ENCODE assay signal across 13 cellular contexts in the genomic region with DNA sequence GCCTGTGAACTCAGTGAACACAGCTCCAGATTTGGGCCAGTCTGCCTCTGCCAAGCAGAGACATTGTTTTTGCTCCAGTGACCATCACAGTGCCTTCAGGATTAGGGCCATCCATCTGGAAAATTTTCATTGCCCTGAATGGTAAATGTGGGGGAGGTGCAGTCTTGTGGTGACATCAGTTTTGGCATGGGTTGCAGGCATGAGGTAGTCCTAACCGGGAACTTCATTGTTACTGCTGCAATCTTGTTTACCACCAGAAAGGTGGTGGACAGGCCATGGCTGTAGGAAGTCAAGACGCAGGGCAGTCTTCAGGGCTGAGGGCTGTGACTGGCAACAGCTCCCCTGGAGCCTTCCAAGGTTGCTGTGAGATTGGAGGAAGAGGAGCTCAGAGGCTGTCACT. TPM values are rescaled to one million over a fixed set of nuclear protein-coding genes. Genes with fewer than 3 reads are reported as not detected.
DNase-seq lines count a peak whose midpoint lies in the region; ATAC-seq, FAIRE-seq and TF ChIP-seq lines count a peak whose summit lies in the region.
"Had no signal": no experiment of that assay in that cellular context is flagged by ENCODE, and none has a peak within 500 bp of the region (broad histone marks: within the 10 kb centered on the region; RNA-seq: fewer than 3 reads in every experiment).

No MANE protein-coding gene starts in this region.

- no peaks in the 10 kb centered on the region for H3K36me3 ChIP-seq in GM12878 (ENCODE audit: control insufficient read depth in 2 of 2, insufficient read depth in 2 of 2, low read length in 1 of 2)
- H3K36me3 ChIP-seq in kidney (ENCODE audit: control insufficient read depth in 1 of 2, insufficient read depth in 2 of 2, low read length in 2 of 2): no peaks in the 10 kb centered on the region
- H3K36me3 ChIP-seq in SJCRH30: no peaks in the 10 kb centered on the region
- H3K36me3 ChIP-seq in trophoblast cell (ENCODE audit: control insufficient read depth in 1 of 2, insufficient read depth in 2 of 2, low read length in 2 of 2): no peaks in the 10 kb centered on the region
- H3K36me3 ChIP-seq: HAP-1 had no signal

- in situ Hi-C loops in GM12878 (cut with MboI): no loop called here

- WGBS in GM12878 (ENCODE audit: insufficient coverage, insufficient replicate concordance, low lambda C conversion rate, missing lambda C conversion rate): 38% methylated on average over 2 of the region's 2 CpGs
- WGBS in trophoblast cell (ENCODE audit: extremely low coverage, insufficient coverage, insufficient read length): no CpG with 5 or more reads among the region's 2 CpGs

- H3K27ac Mint-ChIP-seq in activated CD4-positive, alpha-beta T cell treated with anti-CD3 and anti-CD28 coated beads, Interleukin-2, amount 10 ng/mL, durations not matched to agents 24 days and 14 days: no peak overlapping the region
- H3K27ac Mint-ChIP-seq: activated CD4-positive, alpha-beta memory T cell treated with anti-CD3 and anti-CD28 coated beads, Interleukin-2, amount 10 ng/mL, durations not matched to agents 7 days and 5 days; memory B cell had no signal

- H3K4me3 ChIP-seq in GM12878: no peak overlapping the region
- H3K4me3 ChIP-seq in kidney (ENCODE audit: low read length in 2 of 2): no peak overlapping the region
- no peak overlapping the region for H3K4me3 ChIP-seq in SJCRH30
- H3K4me3 ChIP-seq in trophoblast cell (ENCODE audit: low read depth, low read length): no peak overlapping the region
- H3K4me3 ChIP-seq: HAP-1 had no signal

- no peak overlapping the region for H2AK5ac ChIP-seq in trophoblast cell (ENCODE audit: low read length)

- H3K9ac ChIP-seq in GM12878 (ENCODE audit: control insufficient read depth, insufficient read depth, low read length): no peak overlapping the region
- H3K9ac ChIP-seq in kidney (ENCODE audit: low read length in 2 of 2): peak overlapping the region in 1 of 2 donors; percentile 7
- no peak overlapping the region for H3K9ac ChIP-seq in trophoblast cell (ENCODE audit: low read length)

- H2AFZ ChIP-seq in GM12878 (ENCODE audit: control insufficient read depth, low read depth, low read length): no peak overlapping the region
- H2AFZ ChIP-seq in trophoblast cell (ENCODE audit: insufficient read depth, low read length, poor library complexity): no peak overlapping the region

- H3K23ac ChIP-seq in trophoblast cell (ENCODE audit: low read length): no peak overlapping the region

- POLR2A ChIA-PET in GM12878 (lab: Charles Lee): no interaction called here

- H3K18ac ChIP-seq in trophoblast cell (ENCODE audit: low read length): no peak overlapping the region

- H3K4ac ChIP-seq in trophoblast cell (ENCODE audit: low read depth, low read length): no peak overlapping the region

- H4K91ac ChIP-seq in trophoblast cell (ENCODE audit: low read depth, low read length): no peak overlapping the region

- no peaks in the 10 kb centered on the region for H3K79me1 ChIP-seq in trophoblast cell (ENCODE audit: low read length)

- RAD21 ChIA-PET in GM12878 (lab: Charles Lee; ENCODE audit: unreplicated experiment): interaction anchor here (1.0 to 2.0 kb wide), 10 partner anchors 12 to 196 kb away, joined by 3 to 9 read pairs (median 4); no protein-coding TSS in a partner anchor

- H2BK12ac ChIP-seq in trophoblast cell (ENCODE audit: low read length): no peak overlapping the region

- H4K20me1 ChIP-seq in GM12878 (ENCODE audit: control insufficient read depth, insufficient read depth): no peaks in the 10 kb centered on the region

- H4K12ac ChIP-seq in trophoblast cell (ENCODE audit: low read depth, low read length): no peak overlapping the region

- ATAC-seq in GM12878 (no peak), GM18502 (IDR thresholded peaks at IDR 0.05; ENCODE audit: poor library complexity, unreplicated experiment) (no peak)

- peak; percentile 50 for DNase-seq in H4 (ENCODE audit: low spot score)
- no peak for DNase-seq in GM12878 (ENCODE audit: low read depth, low spot score)
- DNase-seq in kidney: no peak
- peak; percentile 13 for DNase-seq in stromal cell of bone marrow (ENCODE audit: low read depth)
- DNase-seq in SJCRH30: no peak
- DNase-seq in activated CD4-positive, alpha-beta T cell treated with anti-CD3 and anti-CD28 coated beads, Interleukin-2, amount 10 ng/mL, durations not matched to agents 24 days and 14 days: no peak
- DNase-seq in trophoblast cell: no peak
- DNase-seq: activated CD4-positive, alpha-beta memory T cell treated with anti-CD3 and anti-CD28 coated beads, Interleukin-2, amount 10 ng/mL, durations not matched to agents 7 days and 5 days; OCI-M1 had no signal

- SMC1A ChIA-PET in GM12878 (lab: Charles Lee; ENCODE audit: uncharacterized antibody, unreplicated experiment): interaction anchor here (0.8 to 6.8 kb wide), 14 partner anchors 9 to 296 kb away, joined by 3 to 74 read pairs (median 4); no protein-coding TSS in a partner anchor

- TF ChIP-seq POLR2A in GM12878 (IDR thresholded peaks at IDR 0.05; ENCODE audit: low read depth, low read length): no peak

- H3K4me2 ChIP-seq in GM12878 (ENCODE audit: control insufficient read depth, insufficient read depth): no peak overlapping the region
- no peak overlapping the region for H3K4me2 ChIP-seq in trophoblast cell (ENCODE audit: low read length)

- H3K27ac ChIP-seq in GM12878 (ENCODE audit: control insufficient read depth, insufficient read depth) (no peak overlapping the region), kidney (ENCODE audit: low read depth in 2 of 2, low read length in 2 of 2) (peak overlapping the region; percentile 83 to 84), SJCRH30 (no peak overlapping the region), trophoblast cell (ENCODE audit: low read depth, low read length) (no peak overlapping the region)

- FAIRE-seq in GM12878 (lab: Jason Lieb, UNC): no peak
- FAIRE-seq in kidney (lab: Jason Lieb, UNC): no peak
- FAIRE-seq: colon had no signal

- no peaks in the 10 kb centered on the region for H3K9me3 Mint-ChIP-seq in activated CD4-positive, alpha-beta T cell treated with anti-CD3 and anti-CD28 coated beads, Interleukin-2, amount 10 ng/mL, durations not matched to agents 24 days and 14 days
- H3K9me3 Mint-ChIP-seq: activated CD4-positive, alpha-beta memory T cell treated with anti-CD3 and anti-CD28 coated beads, Interleukin-2, amount 10 ng/mL, durations not matched to agents 7 days and 5 days; memory B cell had no signal

- H3K79me2 ChIP-seq in GM12878 (ENCODE audit: control insufficient read depth, insufficient read depth, low read length): no peaks in the 10 kb centered on the region
- peaks cover 2% of the 10 kb centered on the region for H3K79me2 ChIP-seq in trophoblast cell (ENCODE audit: control insufficient read depth, insufficient read depth, low read length, poor library complexity)

- no peak overlapping the region for H2BK120ac ChIP-seq in trophoblast cell (ENCODE audit: insufficient read depth, low read length, poor library complexity)

- H3K14ac ChIP-seq in trophoblast cell (ENCODE audit: low read length): no peak overlapping the region

- TF ChIP-seq CTCF in GM12878 (IDR thresholded peaks at IDR 0.05 in 2 of 3, conservative IDR thresholded peaks at IDR 0.05 in 1 of 3; ENCODE audit: control insufficient read depth in 2 of 3, extremely low read depth in 1 of 3, insufficient read depth in 1 of 3, low read depth in 3 of 3, low read length in 3 of 3): no peak
- TF ChIP-seq CTCF in kidney (IDR thresholded peaks at IDR 0.05; ENCODE audit: borderline replicate concordance, extremely low read depth, insufficient read depth): no peak

- intact Hi-C loops in GM12878 (cut with micrococcal nuclease; ENCODE audit: unreplicated experiment): no loop called here
- intact Hi-C loops in kidney (cut with DNase I): no loop called here
- intact Hi-C loops in activated CD4-positive, alpha-beta T cell treated with anti-CD3 and anti-CD28 coated beads, Interleukin-2, amount 10 ng/mL, durations not matched to agents 24 days and 14 days (cut with micrococcal nuclease): no loop called here

- H3K27me3 Mint-ChIP-seq in activated CD4-positive, alpha-beta T cell treated with anti-CD3 and anti-CD28 coated beads, Interleukin-2, amount 10 ng/mL, durations not matched to agents 24 days and 14 days: peaks cover 2% of the 10 kb centered on the region
- H3K27me3 Mint-ChIP-seq: activated CD4-positive, alpha-beta memory T cell treated with anti-CD3 and anti-CD28 coated beads, Interleukin-2, amount 10 ng/mL, durations not matched to agents 7 days and 5 days had no signal

- no peak for TF ChIP-seq EP300 in GM12878 (IDR thresholded peaks at IDR 0.05; ENCODE audit: borderline replicate concordance in 1 of 2, control insufficient read depth in 1 of 2, low read depth in 2 of 2, low read length in 2 of 2)

- H3K27me3 ChIP-seq in GM12878 (replicated peaks in 1 of 2; ENCODE audit: control insufficient read depth in 2 of 2, insufficient read depth in 2 of 2, low read length in 1 of 2) (no peaks in the 10 kb centered on the region; a peak in 1 of 4 replicates), SJCRH30 (no peaks in the 10 kb centered on the region), trophoblast cell (ENCODE audit: insufficient read depth, low read length) (no peaks in the 10 kb centered on the region)

- no peak overlapping the region for H3K4me3 Mint-ChIP-seq in activated CD4-positive, alpha-beta T cell treated with anti-CD3 and anti-CD28 coated beads, Interleukin-2, amount 10 ng/mL, durations not matched to agents 24 days and 14 days
- H3K4me3 Mint-ChIP-seq: activated CD4-positive, alpha-beta memory T cell treated with anti-CD3 and anti-CD28 coated beads, Interleukin-2, amount 10 ng/mL, durations not matched to agents 7 days and 5 days had no signal

- H4K8ac ChIP-seq in trophoblast cell (ENCODE audit: low read depth, low read length): no peak overlapping the region

- CTCF ChIA-PET in GM12878 (lab: Yijun Ruan, JAX): interaction anchor here (0.9 to 15.2 kb wide), 12 partner anchors 13 to 296 kb away, joined by 3 to 155 read pairs (median 3); no protein-coding TSS in a partner anchor

- H3K4me1 Mint-ChIP-seq in activated CD4-positive, alpha-beta T cell treated with anti-CD3 and anti-CD28 coated beads, Interleukin-2, amount 10 ng/mL, durations not matched to agents 24 days and 14 days: peaks cover 31% of the 10 kb centered on the region

- H3K9me3 ChIP-seq in GM12878 (replicated peaks; ENCODE audit: control insufficient read depth, insufficient read depth, low read length) (no peaks in the 10 kb centered on the region; the same call in 2 of the 3 replicates), kidney (ENCODE audit: control insufficient read depth in 1 of 2, low read length in 2 of 2) (no peaks in the 10 kb centered on the region), SJCRH30 (replicated peaks) (no peaks in the 10 kb centered on the region), trophoblast cell (ENCODE audit: insufficient read depth, low read depth, low read length) (peaks cover 1% of the 10 kb centered on the region)
- H3K9me3 ChIP-seq: HAP-1 had no signal

- no peak for TF ChIP-seq RAD21 in GM12878 (IDR thresholded peaks at IDR 0.05; ENCODE audit: insufficient read depth, low read depth, low read length)

- BruUV-seq in GM12878 (replicated peaks; lab: Mats Ljungman, UMichigan): no TSS peak

- H2BK5ac ChIP-seq in trophoblast cell (ENCODE audit: low read depth, low read length, poor library complexity): no peak overlapping the region

- H3K36me3 Mint-ChIP-seq in activated CD4-positive, alpha-beta T cell treated with anti-CD3 and anti-CD28 coated beads, Interleukin-2, amount 10 ng/mL, durations not matched to agents 24 days and 14 days (ENCODE audit: low read depth): no peaks in the 10 kb centered on the region
- H3K36me3 Mint-ChIP-seq: memory B cell had no signal

- peaks cover 23% of the 10 kb centered on the region for H3K4me1 ChIP-seq in GM12878 (ENCODE audit: control insufficient read depth, insufficient read depth, low read length)
- peaks cover 34 to 36% of the 10 kb centered on the region in 2 donors for H3K4me1 ChIP-seq in kidney (ENCODE audit: control insufficient read depth in 1 of 2, insufficient read depth in 1 of 2, low read depth in 1 of 2, low read length in 2 of 2)
- H3K4me1 ChIP-seq in SJCRH30: peaks cover 9% of the 10 kb centered on the region
- H3K4me1 ChIP-seq in trophoblast cell (ENCODE audit: control insufficient read depth in 1 of 2, insufficient read depth in 2 of 2, low read length in 2 of 2): no peaks in the 10 kb centered on the region

RNA-seq across cellular contexts. Expression of a gene that starts 55.2 kb away (rescaled TPM):
- 5.1 and 12.1 TPM in 2 replicates for total RNA-seq in H4 (2014; rRNA removed; shearing (Covaris generic))
- 25.9 and 31.1 TPM in 2 replicates for total RNA-seq in GM12878 (2013; cell fraction: nucleolus; rRNA removed)
- total RNA-seq in GM12878 (2014; rRNA removed) (11.1 and 12.2 TPM in 2 replicates), GM12878 (2014; rRNA removed; fragmentation: Illumina TruSeq; extraction: Trizol) (10.1 and 10.5 TPM in 2 replicates), GM12878 (2021) (10.3 and 10.7 TPM in 2 replicates), kidney (69.2 TPM)
- polyA plus RNA-seq in GM12878 (2011; ENCODE audit: low read depth): 4.2 TPM
- polyA plus RNA-seq in GM12878 (2011; rRNA removed) (10.9 and 11.7 TPM in 2 replicates), GM12878 (2014; fragmentation: Illumina TruSeq; extraction: Trizol) (10.9 and 11.7 TPM in 2 replicates), GM12878 (2014; fragmentation: Nextera tagmentation; extraction: Ambion mirVana) (1 to 10 TPM; 2.4 to 2.7 TPM), GM12878 (2014; rRNA removed) (10.2 and 10.6 TPM in 2 replicates), GM12878 (2016; fragmentation: Nextera tagmentation; extraction: Ambion mirVana) (1 to 10 TPM; 5.4 to 5.5 TPM), kidney (ENCODE audit: insufficient read depth, low read depth, low replicate concordance) (12.3 TPM)
- polyA plus RNA-seq in GM12878 (2011; cell fraction: cytosol; rRNA removed): 7.1 and 8.5 TPM in 2 replicates
- polyA plus RNA-seq in GM12878 (2011; cell fraction: nucleus; rRNA removed): 9.4 and 10.8 TPM in 2 replicates
- 5.1 and 7.6 TPM in 2 replicates for polyA plus RNA-seq in GM12878 (2012)
- polyA minus RNA-seq in GM12878 (2011; rRNA and poly(A)+ RNA removed): 16.5 and 20.6 TPM in 2 replicates
- 5.6 and 6.3 TPM in 2 replicates for polyA minus RNA-seq in GM12878 (2011; cell fraction: cytosol; rRNA and poly(A)+ RNA removed)
- 8.5 and 13.2 TPM in 2 replicates for polyA minus RNA-seq in GM12878 (2011; cell fraction: nucleus; rRNA and poly(A)+ RNA removed)
- total RNA-seq in SJCRH30 (2014; rRNA removed; shearing (Covaris generic)): 21.9 and 23.0 TPM in 2 replicates
- 41.9 and 43.6 TPM in 2 replicates for total RNA-seq in activated CD4-positive, alpha-beta T cell treated with anti-CD3 and anti-CD28 coated beads, Interleukin-2, amount 10 ng/mL, durations not matched to agents 24 days and 14 days
- polyA plus RNA-seq in trophoblast cell (2013): 15.9 and 16.9 TPM in 2 replicates

Comparison
In these comparisons a context has a peak if more than half of its experiments do, and no peak if none do; other contexts are left out.
1. DNase-seq: peak in H4 (single experiment) and stromal cell of bone marrow (single experiment); none in GM12878 (single experiment), kidney (single experiment), SJCRH30 (0 of 2), activated CD4-positive, alpha-beta T cell treated with anti-CD3 and anti-CD28 coated beads, Interleukin-2, amount 10 ng/mL, durations not matched to agents 24 days and 14 days (single experiment) and trophoblast cell (0 of 2).
2. H3K27ac ChIP-seq: peak in kidney (2 of 2); none in GM12878 (single experiment), SJCRH30 (single experiment) and trophoblast cell (single experiment).